ENCODE assay signal across 17 cellular contexts in genomic region chr9:14342746-14343145, GRCh38. TPM values are rescaled to one million over a fixed set of nuclear protein-coding genes. Genes with fewer than 3 reads are reported as not detected.
DNase-seq lines count a peak whose midpoint lies in the region; TF ChIP-seq lines count a peak whose summit lies in the region.
"Had no signal": no experiment of that assay in that cellular context is flagged by ENCODE, and none has a peak within 500 bp of the region (broad histone marks: within the 10 kb centered on the region; RNA-seq: fewer than 3 reads in every experiment).

No MANE protein-coding gene starts in this region.

- no peaks in the 10 kb centered on the region for H3F3A ChIP-seq in SK-N-SH (replicated peaks; ENCODE audit: insufficient read depth)

- WGBS in esophagus muscularis mucosa: 89% methylated on average over 4 of the region's 4 CpGs
- WGBS in sigmoid colon, 2 donors: 73 to 79% methylated on average over 4 of the region's 4 CpGs
- 83% methylated on average over 4 of the region's 4 CpGs for WGBS in SK-N-SH (ENCODE audit: low lambda C conversion rate)

- H3K9me3 ChIP-seq in ascending aorta (no peaks in the 10 kb centered on the region), esophagus muscularis mucosa (no peaks in the 10 kb centered on the region), sigmoid colon (no peaks in the 10 kb centered on the region), SK-N-SH (no peaks in the 10 kb centered on the region)
- H3K9me3 ChIP-seq: BE2C had no signal

- POLR2A ChIA-PET in SK-N-SH (lab: Yijun Ruan, JAX): no interaction called here

- no peak overlapping the region for H3K9ac ChIP-seq in SK-N-SH
- H3K9ac ChIP-seq: KMS-11 had no signal

- H3K4me1 ChIP-seq in ascending aorta (peaks cover 0 to 27% of the 10 kb centered on the region in 2 donors), esophagus muscularis mucosa (peaks cover 34 to 72% (median 60%) of the 10 kb centered on the region in 4 donors), sigmoid colon (peaks cover 0 to 61% (median 42%) of the 10 kb centered on the region in 4 donors), SK-N-SH (ENCODE audit: control insufficient read depth in 1 of 2, insufficient read depth in 2 of 2, low read depth in 1 of 2, low read length in 1 of 2) (peaks cover 0 to 13% of the 10 kb centered on the region in 2 experiments; a peak in 2 of 4 replicates)
- H3K4me1 ChIP-seq: BE2C had no signal

- no peaks in the 10 kb centered on the region for H3K79me2 ChIP-seq in SK-N-SH (ENCODE audit: insufficient read depth)

- TF ChIP-seq EP300 in esophagus muscularis mucosa (IDR thresholded peaks at IDR 0.05) (no peak), sigmoid colon (IDR thresholded peaks at IDR 0.05) (no peak), SK-N-SH (IDR thresholded peaks at IDR 0.05; ENCODE audit: borderline replicate concordance in 1 of 2, low read depth in 1 of 2, low read length in 1 of 2) (no peak)

- H3K27me3 ChIP-seq in ascending aorta: no peaks in the 10 kb centered on the region
- H3K27me3 ChIP-seq in esophagus muscularis mucosa: peaks cover 0 to 36% (median 17%) of the 10 kb centered on the region in 4 donors
- peaks cover 0 to 49% (median 35%) of the 10 kb centered on the region in 3 donors for H3K27me3 ChIP-seq in sigmoid colon
- H3K27me3 ChIP-seq in SK-N-SH (ENCODE audit: insufficient read depth): no peaks in the 10 kb centered on the region
- H3K27me3 ChIP-seq: BE2C had no signal

- CTCF ChIA-PET in SK-N-SH (lab: Yijun Ruan, JAX): no interaction called here

- peak; percentile 90 for DNase-seq in NCI-H446 treated with DMSO at 0.1 percent for 48 hours (lab: John Stamatoyannopoulos, UW)
- DNase-seq in ascending aorta (ENCODE audit: low spot score in 2 of 2): no peak
- no peak for DNase-seq in esophagus muscularis mucosa (ENCODE audit: extremely low spot score)
- DNase-seq in sigmoid colon: no peak
- no peak for DNase-seq in SK-N-SH
- no peak for DNase-seq in SHP77 treated with DMSO at 0.1 percent for 48 hours (lab: John Stamatoyannopoulos, UW)
- DNase-seq in activated CD4-positive, alpha-beta T cell treated with anti-CD3 and anti-CD28 coated beads for 48 hours: no peak
- DNase-seq in NCI-H2196 treated with DMSO at 0.1 percent for 48 hours (lab: John Stamatoyannopoulos, UW; ENCODE audit: unreplicated experiment): no peak
- DNase-seq: BE2C, DMS53, GDM1, IMR-90, NCI-H1694, PC-9, RPMI8226, SHP77 had no signal

- no peak overlapping the region for H2AFZ ChIP-seq in SK-N-SH (ENCODE audit: low read depth)
- H2AFZ ChIP-seq: PC-9 had no signal

- no peaks in the 10 kb centered on the region for H4K20me1 ChIP-seq in SK-N-SH (ENCODE audit: insufficient read depth)

- H3K4me3 ChIP-seq in ascending aorta: no peak overlapping the region
- H3K4me3 ChIP-seq in esophagus muscularis mucosa: no peak overlapping the region
- no peak overlapping the region for H3K4me3 ChIP-seq in sigmoid colon
- no peak overlapping the region for H3K4me3 ChIP-seq in SK-N-SH (ENCODE audit: low read depth in 2 of 2, low read length in 1 of 2)
- H3K4me3 ChIP-seq: PC-9 had no signal

- no peak overlapping the region for H3K4me2 ChIP-seq in SK-N-SH
- H3K4me2 ChIP-seq: KMS-11, PC-9 had no signal

- TF ChIP-seq POLR2A in esophagus muscularis mucosa (IDR thresholded peaks at IDR 0.05; ENCODE audit: low read depth) (no peak), sigmoid colon (IDR thresholded peaks at IDR 0.05) (no peak)

- H3K27ac ChIP-seq in ascending aorta (peak overlapping the region; percentile 68 to 81), esophagus muscularis mucosa (replicated peaks in 1 of 4) (peak overlapping the region in 3 of 4 donors; percentile 36 to 83 (median 61)), sigmoid colon (peak overlapping the region in 3 of 4 donors; percentile 53 to 83 (median 81)), SK-N-SH (ENCODE audit: low read depth in 2 of 2, low read length in 1 of 2) (no peak overlapping the region)
- H3K27ac ChIP-seq: KMS-11, PC-9 had no signal

- H3K36me3 ChIP-seq in ascending aorta (no peaks in the 10 kb centered on the region), esophagus muscularis mucosa (no peaks in the 10 kb centered on the region), sigmoid colon (no peaks in the 10 kb centered on the region), SK-N-SH (replicated peaks in 1 of 2; ENCODE audit: control insufficient read depth in 1 of 2, insufficient read depth in 2 of 2, low read length in 1 of 2) (no peaks in the 10 kb centered on the region)
- H3K36me3 ChIP-seq: BE2C had no signal

- no peak for TF ChIP-seq CTCF in ascending aorta (IDR thresholded peaks at IDR 0.05)
- no peak for TF ChIP-seq CTCF in esophagus muscularis mucosa (IDR thresholded peaks at IDR 0.05)
- no peak for TF ChIP-seq CTCF in sigmoid colon (IDR thresholded peaks at IDR 0.05)
- TF ChIP-seq CTCF in SK-N-SH (IDR thresholded peaks at IDR 0.05): no peak

- intact Hi-C loops in ascending aorta (cut with DNase I) (no loop called here), esophagus muscularis mucosa (cut with DNase I) (no loop called here), sigmoid colon (cut with DNase I) (no loop called here)

- H3K9me2 ChIP-seq in SK-N-SH: no peaks in the 10 kb centered on the region

- no peak for TF ChIP-seq RAD21 in SK-N-SH (IDR thresholded peaks at IDR 0.05; ENCODE audit: low read length)

TF ChIP-seq in SK-N-SH, 30 proteins besides CTCF, POLR2A, EP300 and RAD21:
- TF ChIP-seq FOXJ3 (CRISPR knock-in tag; IDR thresholded peaks at IDR 0.05) (no peak), USF1 (IDR thresholded peaks at IDR 0.05; ENCODE audit: borderline replicate concordance, low read depth) (no peak), RCOR1 (IDR thresholded peaks at IDR 0.05; ENCODE audit: low read length) (no peak), NFIC (IDR thresholded peaks at IDR 0.05; ENCODE audit: borderline replicate concordance) (no peak)

RNA-seq across cellular contexts. Expression of gene NFIB, which starts 28.8 kb away (rescaled TPM):
- total RNA-seq in ascending aorta (99.9 TPM), esophagus muscularis mucosa (10 to 100 TPM; 38.1 to 64.4 (median 55.8) TPM), sigmoid colon (100 to 1,000 TPM in 1 of 4 donors, 10 to 100 TPM in 3; 45.3 to 129 (median 59.9) TPM)
- polyA plus RNA-seq in sigmoid colon (10 to 100 TPM in 1 of 3 donors, 1 to 10 TPM in 2; 3.7 to 12.5 (median 4.8) TPM), SK-N-SH (2012; rRNA removed) (8.1 and 9.2 TPM in 2 replicates)
- polyA plus RNA-seq in SK-N-SH (2012; cell fraction: cytosol; rRNA removed): 9.4 TPM in 2 replicates
- polyA plus RNA-seq in SK-N-SH (2012; cell fraction: nucleus; rRNA removed): 12.0 and 18.7 TPM in 2 replicates

Comparison
In these comparisons a context has a peak if more than half of its experiments do, and no peak if none do; other contexts are left out.
1. H3K27ac ChIP-seq: peak in ascending aorta (2 of 2), esophagus muscularis mucosa (3 of 4) and sigmoid colon (3 of 4); none in SK-N-SH (0 of 2).